ENCODE assay signal across 8 cellular contexts in the genomic region with DNA sequence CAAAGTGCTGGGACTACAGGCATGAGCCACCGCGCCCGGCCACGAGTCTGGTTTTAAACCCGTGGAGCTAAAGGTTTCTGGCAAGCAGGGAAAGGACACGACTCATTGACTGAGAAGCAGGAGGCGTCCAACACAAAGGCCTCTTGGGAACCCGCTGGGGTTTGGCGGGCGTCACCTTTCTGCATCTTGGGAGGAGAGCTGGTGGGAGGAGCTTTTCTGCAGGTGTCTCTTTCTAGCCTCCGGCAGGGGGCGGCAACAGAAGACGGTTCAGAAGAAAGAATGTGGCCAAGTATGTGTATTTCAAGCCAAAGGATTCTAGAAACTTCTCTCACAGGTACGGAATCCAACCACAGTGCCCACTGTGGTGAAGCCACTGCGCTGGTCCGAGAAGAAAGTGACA.
A peak's percentile ranks its signal among the peaks of the same experiment; 100 is the strongest.
DNase-seq lines count a peak whose midpoint lies in the region; ATAC-seq and TF ChIP-seq lines count a peak whose summit lies in the region.

No MANE protein-coding gene starts in this region.

- TF ChIP-seq CTCF in GM12873 (IDR thresholded peaks at IDR 0.05; ENCODE audit: insufficient read depth, low read depth, low read length, missing control alignments), result peak; percentile 70

- WGBS in mesodermal cell (ENCODE audit: insufficient coverage in 2 of 2), 2 experiments, result 50 to 52% methylated on average over 13 to 16 of the region's 16 CpGs

- DNase-seq in NCI-H2107 treated with DMSO at 0.1 percent for 48 hours (lab: John Stamatoyannopoulos, UW; ENCODE audit: unreplicated experiment), result peak; percentile 51
- peak; percentile 58 to 61 for DNase-seq in activated CD4-positive, alpha-beta T cell treated with anti-CD3 and anti-CD28 coated beads, Interleukin-2, amount 50 U/mL, for 4 hours
- peak; percentile 18 for DNase-seq in effector CD8-positive, alpha-beta T cell (lab: John Stamatoyannopoulos, UW)
- DNase-seq in stimulated activated CD8-positive, alpha-beta memory T cell treated with anti-CD3 and anti-CD28 coated beads, Interleukin-2, amount 100 ng/mL, for 48 hours (ENCODE audit: low read depth in 2 of 2), result peak; percentile 27 to 52

- H3K4me3 ChIP-seq in mesodermal cell (ENCODE audit: extremely low read depth, insufficient read depth, low read length, poor library complexity, severe bottlenecking), result no peak overlapping the region

- peak overlapping the region; percentile 74 for H3K27ac ChIP-seq in mesodermal cell (ENCODE audit: low read depth, low read length, severe bottlenecking)

- ATAC-seq in GM21360 (IDR thresholded peaks at IDR 0.05; ENCODE audit: unreplicated experiment) (no peak), GM18861 (IDR thresholded peaks at IDR 0.05; ENCODE audit: unreplicated experiment) (no peak)

- H3K9me3 ChIP-seq in mesodermal cell (ENCODE audit: control insufficient read depth, low read length), result no peaks in the 10 kb centered on the region

- H3K36me3 ChIP-seq in mesodermal cell (ENCODE audit: control insufficient read depth, insufficient read depth, low read length), result peaks cover 13% of the 10 kb centered on the region

- H3K4me1 ChIP-seq in mesodermal cell (ENCODE audit: control insufficient read depth, insufficient read depth, low read length, poor library complexity, severe bottlenecking), result peaks cover 32% of the 10 kb centered on the region
